Comparison of ENCODE assay signal across 1 cellular context in the genomic region with DNA sequence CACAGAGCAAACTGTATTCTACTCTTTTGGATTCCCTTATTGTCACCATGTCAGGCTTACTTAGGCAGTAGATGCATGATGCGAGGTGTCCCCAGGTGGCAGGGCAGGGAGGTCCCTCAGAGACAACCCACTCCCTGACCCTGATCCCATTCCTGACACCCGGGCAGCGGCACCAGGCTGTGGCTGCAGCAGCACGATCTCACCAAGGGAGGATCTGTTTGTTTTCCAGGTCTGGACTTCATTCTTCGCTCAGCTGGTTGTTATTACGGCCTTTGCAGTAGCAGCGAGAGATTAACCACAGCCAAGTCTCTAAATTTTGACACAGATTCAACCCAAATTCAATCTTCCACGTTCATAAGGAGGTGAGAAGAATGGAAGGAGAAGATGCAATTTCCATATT.
TF ChIP-seq lines count a peak whose summit lies in the region.

No MANE protein-coding gene starts in this region.

TF ChIP-seq in SK-N-SH treated with all-trans-retinoic acid at 6 μM for 48 hours, 23 proteins besides CTCF, POLR2A, EP300 and RAD21:
- TF ChIP-seq, protein P1, sequence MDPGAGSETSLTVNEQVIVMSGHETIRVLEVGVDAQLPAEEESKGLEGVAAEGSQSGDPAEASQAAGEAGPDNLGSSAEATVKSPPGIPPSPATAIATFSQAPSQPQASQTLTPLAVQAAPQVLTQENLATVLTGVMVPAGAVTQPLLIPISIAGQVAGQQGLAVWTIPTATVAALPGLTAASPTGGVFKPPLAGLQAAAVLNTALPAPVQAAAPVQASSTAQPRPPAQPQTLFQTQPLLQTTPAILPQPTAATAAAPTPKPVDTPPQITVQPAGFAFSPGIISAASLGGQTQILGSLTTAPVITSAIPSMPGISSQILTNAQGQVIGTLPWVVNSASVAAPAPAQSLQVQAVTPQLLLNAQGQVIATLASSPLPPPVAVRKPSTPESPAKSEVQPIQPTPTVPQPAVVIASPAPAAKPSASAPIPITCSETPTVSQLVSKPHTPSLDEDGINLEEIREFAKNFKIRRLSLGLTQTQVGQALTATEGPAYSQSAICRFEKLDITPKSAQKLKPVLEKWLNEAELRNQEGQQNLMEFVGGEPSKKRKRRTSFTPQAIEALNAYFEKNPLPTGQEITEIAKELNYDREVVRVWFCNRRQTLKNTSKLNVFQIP (CRISPR knock-in tag; IDR thresholded peaks at IDR 0.05; ENCODE audit: borderline replicate concordance, low read depth), result no peak
- no peak for TF ChIP-seq OSR1 (CRISPR knock-in tag; IDR thresholded peaks at IDR 0.05)
- no peak for TF ChIP-seq ZFP3 (CRISPR knock-in tag; IDR thresholded peaks at IDR 0.05)
- TF ChIP-seq ESRRG (CRISPR knock-in tag; IDR thresholded peaks at IDR 0.05), result no peak
- TF ChIP-seq ZC3H10 (CRISPR knock-in tag; IDR thresholded peaks at IDR 0.05), result no peak
- no peak for TF ChIP-seq TOX (CRISPR knock-in tag; IDR thresholded peaks at IDR 0.05; ENCODE audit: borderline replicate concordance)
- TF ChIP-seq ZFP30 (CRISPR knock-in tag; IDR thresholded peaks at IDR 0.05), result no peak
- TF ChIP-seq, protein P2, sequence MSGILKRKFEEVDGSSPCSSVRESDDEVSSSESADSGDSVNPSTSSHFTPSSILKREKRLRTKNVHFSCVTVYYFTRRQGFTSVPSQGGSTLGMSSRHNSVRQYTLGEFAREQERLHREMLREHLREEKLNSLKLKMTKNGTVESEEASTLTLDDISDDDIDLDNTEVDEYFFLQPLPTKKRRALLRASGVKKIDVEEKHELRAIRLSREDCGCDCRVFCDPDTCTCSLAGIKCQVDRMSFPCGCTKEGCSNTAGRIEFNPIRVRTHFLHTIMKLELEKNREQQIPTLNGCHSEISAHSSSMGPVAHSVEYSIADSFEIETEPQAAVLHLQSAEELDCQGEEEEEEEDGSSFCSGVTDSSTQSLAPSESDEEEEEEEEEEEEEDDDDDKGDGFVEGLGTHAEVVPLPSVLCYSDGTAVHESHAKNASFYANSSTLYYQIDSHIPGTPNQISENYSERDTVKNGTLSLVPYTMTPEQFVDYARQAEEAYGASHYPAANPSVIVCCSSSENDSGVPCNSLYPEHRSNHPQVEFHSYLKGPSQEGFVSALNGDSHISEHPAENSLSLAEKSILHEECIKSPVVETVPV (CRISPR knock-in tag; IDR thresholded peaks at IDR 0.05), result no peak
- no peak for TF ChIP-seq GLIS3 (CRISPR knock-in tag; IDR thresholded peaks at IDR 0.05)
